ENCODE assay signal across 9 cellular contexts in genomic region chr6:35368038-35368887, GRCh38. TPM values are rescaled to one million over a fixed set of nuclear protein-coding genes. Genes with fewer than 3 reads are reported as not detected.
A peak's percentile ranks its signal among the peaks of the same experiment; 100 is the strongest.
DNase-seq lines count a peak whose midpoint lies in the region; ATAC-seq and TF ChIP-seq lines count a peak whose summit lies in the region.
"Had no signal": no experiment of that assay in that cellular context is flagged by ENCODE, and none has a peak within 500 bp of the region (broad histone marks: within the 10 kb centered on the region; RNA-seq: fewer than 3 reads in every experiment).

No MANE protein-coding gene starts in this region.

- H3K27me3 ChIP-seq in ACC112 (ENCODE audit: insufficient read depth, low read length) (no peaks in the 10 kb centered on the region), foreskin keratinocyte (no peaks in the 10 kb centered on the region), neural progenitor cell (no peaks in the 10 kb centered on the region)

- H3K9me3 Mint-ChIP-seq in neural progenitor cell: no peaks in the 10 kb centered on the region

- no peak for TF ChIP-seq CTCF in GM10248 (IDR thresholded peaks at IDR 0.05; ENCODE audit: control extremely low read depth, extremely low read depth, low read depth, missing control alignments)
- no peak for TF ChIP-seq CTCF in foreskin keratinocyte (conservative IDR thresholded peaks at IDR 0.05)
- no peak for TF ChIP-seq CTCF in neural progenitor cell (IDR thresholded peaks at IDR 0.05)

- CTCF ChIA-PET in GM10248 (lab: Yijun Ruan, JAX): interaction anchor here (0.9 to 1.4 kb wide), 3 partner anchors 10 to 25 kb away, joined by 3 to 6 read pairs (median 3); partner anchors contain the start of gene PPARD

- H3K4me3 ChIP-seq in ACC112 (ENCODE audit: low read depth, low read length) (no peak overlapping the region), neural progenitor cell (no peak overlapping the region)

- H3K27me3 Mint-ChIP-seq in T-helper 17 cell (no peaks in the 10 kb centered on the region), neural progenitor cell (ENCODE audit: insufficient read depth, low read depth) (peaks cover 5% of the 10 kb centered on the region)

- DNase-seq in GM10248 (ENCODE audit: extremely low spot score): peak; percentile 50
- DNase-seq in T-helper 17 cell: no peak
- peak in 1 of 2 donors; percentile 43 for DNase-seq in foreskin keratinocyte
- DNase-seq in neural progenitor cell (ENCODE audit: low spot score): no peak
- DNase-seq in Ammon's horn (ENCODE audit: low spot score): no peak
- DNase-seq: left cardiac atrium had no signal

- H3K4me3 Mint-ChIP-seq in T-helper 17 cell (no peak overlapping the region), neural progenitor cell (no peak overlapping the region)

- no peaks in the 10 kb centered on the region for H4K20me1 ChIP-seq in neural progenitor cell (ENCODE audit: low read depth)

- H3K4me1 ChIP-seq in ACC112 (ENCODE audit: control insufficient read depth, insufficient read depth, low read length, unreplicated experiment) (peaks cover 44% of the 10 kb centered on the region), foreskin keratinocyte (peaks cover 30% of the 10 kb centered on the region), neural progenitor cell (peaks cover 2% of the 10 kb centered on the region)

- H3K4me1 Mint-ChIP-seq in T-helper 17 cell (peaks cover 43% of the 10 kb centered on the region), neural progenitor cell (peaks cover 11% of the 10 kb centered on the region)

- H3K36me3 Mint-ChIP-seq in T-helper 17 cell (ENCODE audit: low read depth) (peaks cover 6% of the 10 kb centered on the region), neural progenitor cell (peaks cover 8% of the 10 kb centered on the region)

- no peaks in the 10 kb centered on the region for H3F3A ChIP-seq in neural progenitor cell (ENCODE audit: low read depth)

- H3K36me3 ChIP-seq in ACC112 (ENCODE audit: insufficient read depth, low read length): 0 out of 2 replicates have a peak, but pooled peaks cover 8% of the 10 kb centered on the region
- no peaks in the 10 kb centered on the region for H3K36me3 ChIP-seq in neural progenitor cell

- H3K4me2 ChIP-seq in neural progenitor cell: no peak overlapping the region

- no peak overlapping the region for H3K9ac ChIP-seq in neural progenitor cell

- no peaks in the 10 kb centered on the region for H3K9me3 ChIP-seq in T-helper 17 cell (ENCODE audit: control insufficient read depth, low read length, poor library complexity, severe bottlenecking)
- no peaks in the 10 kb centered on the region for H3K9me3 ChIP-seq in neural progenitor cell (ENCODE audit: low read depth)

- H3K27ac ChIP-seq in ACC112 (ENCODE audit: low read depth, low read length) (peak overlapping the region; percentile 99), foreskin keratinocyte (peak overlapping the region; percentile 38), neural progenitor cell (no peak overlapping the region)

- H3K79me2 ChIP-seq in ACC112 (ENCODE audit: control insufficient read depth, insufficient read depth, low read length, unreplicated experiment) (peaks cover 54% of the 10 kb centered on the region), neural progenitor cell (ENCODE audit: low read depth) (no peaks in the 10 kb centered on the region)

- peak overlapping the region; percentile 59 for H3K27ac Mint-ChIP-seq in T-helper 17 cell
- H3K27ac Mint-ChIP-seq in neural progenitor cell: no peak overlapping the region

- POLR2A ChIA-PET in GM10248 (lab: Yijun Ruan, JAX): no interaction called here

- H2AFZ ChIP-seq in ACC112 (ENCODE audit: low read length, unreplicated experiment): no peak overlapping the region
- no peak overlapping the region for H2AFZ ChIP-seq in neural progenitor cell (replicated peaks)

- ATAC-seq in T-helper 17 cell (peak; percentile 43), foreskin keratinocyte (peak; percentile 13), HG02642 (IDR thresholded peaks at IDR 0.05; ENCODE audit: poor library complexity, unreplicated experiment) (no peak), GM18868 (IDR thresholded peaks at IDR 0.05; ENCODE audit: unreplicated experiment) (no peak)
- ATAC-seq: left cardiac atrium had no signal

RNA-seq across cellular contexts. Expression of gene PPARD, which starts 25.9 kb away (rescaled TPM):
- total RNA-seq in T-helper 17 cell: 10 to 100 TPM; 25.0 to 29.9 TPM
- total RNA-seq in foreskin keratinocyte: 16.9 and 18.6 TPM in 2 replicates
- 22.4 and 23.4 TPM in 2 replicates for polyA plus RNA-seq in foreskin keratinocyte
- 4.9 and 8.2 TPM in 2 replicates for total RNA-seq in neural progenitor cell (ENCODE audit: low replicate concordance)

Comparison
In these comparisons a context has a peak if more than half of its experiments do, and no peak if none do; other contexts are left out.
1. ATAC-seq: peak in T-helper 17 cell (single experiment) and foreskin keratinocyte (single experiment); none in HG02642 (single experiment) and GM18868 (single experiment).